8 cellular contexts compared by ENCODE assay signal in the genomic region with DNA sequence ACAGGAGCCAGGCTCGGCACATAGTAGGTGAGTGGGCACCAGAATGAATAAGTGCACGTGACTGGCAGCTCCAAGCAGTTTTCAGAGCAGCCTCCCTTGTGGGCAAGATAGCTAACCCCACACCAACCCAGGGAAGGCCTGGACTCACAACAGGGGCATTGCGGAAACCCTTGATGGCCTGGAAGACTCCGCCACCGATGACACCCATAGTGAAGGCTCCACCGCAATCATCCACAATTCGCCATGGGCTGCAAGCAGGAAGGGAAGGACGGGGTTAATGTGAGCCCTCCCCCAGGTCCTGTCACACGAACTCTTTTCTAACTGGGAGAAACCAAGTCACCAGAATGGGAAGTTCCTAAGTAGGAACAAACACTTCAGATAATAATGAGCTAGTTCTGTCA. TPM values are rescaled to one million over a fixed set of nuclear protein-coding genes. Genes with fewer than 3 reads are reported as not detected.
DNase-seq lines count a peak whose midpoint lies in the region; ATAC-seq and TF ChIP-seq lines count a peak whose summit lies in the region.

No MANE protein-coding gene starts in this region.

- ATAC-seq in GM21619 (IDR thresholded peaks at IDR 0.05; ENCODE audit: unreplicated experiment) (no peak), left lobe of liver (no peak)

- peaks cover 14% of the 10 kb centered on the region for H3K4me1 Mint-ChIP-seq in T-helper 2 cell treated with Interferon-gamma antibody and Interleukin-4, amounts not matched to agents 5 μg/mL and 100 μg/mL, for 36 hours (ENCODE audit: low read depth)

- no peaks in the 10 kb centered on the region for H3K9me3 ChIP-seq in SK-N-MC (ENCODE audit: low read depth, low read length)

- no peak for DNase-seq in T-helper 2 cell treated with Interferon-gamma antibody and Interleukin-4, amounts not matched to agents 5 μg/mL and 100 μg/mL, for 36 hours (ENCODE audit: low spot score)
- no peak for DNase-seq in T-helper 2 cell
- DNase-seq in SK-N-MC (ENCODE audit: low read depth, low spot score), result no peak
- peak; percentile 34 for DNase-seq in fibroblast of mammary gland (ENCODE audit: low read depth)
- DNase-seq in retina, result peak; percentile 50
- no peak for DNase-seq in effector CD8-positive, alpha-beta T cell (lab: John Stamatoyannopoulos, UW)
- DNase-seq in left lobe of liver (ENCODE audit: low spot score), result no peak

- peak overlapping the region; percentile 98 for H3K27ac Mint-ChIP-seq in T-helper 2 cell treated with Interferon-gamma antibody and Interleukin-4, amounts not matched to agents 5 μg/mL and 100 μg/mL, for 36 hours

- no peaks in the 10 kb centered on the region for H3K9me3 Mint-ChIP-seq in T-helper 2 cell treated with Interferon-gamma antibody and Interleukin-4, amounts not matched to agents 5 μg/mL and 100 μg/mL, for 36 hours

- peak overlapping the region; percentile 91 for H3K4me3 ChIP-seq in SK-N-MC
- H3K4me3 ChIP-seq in fibroblast of mammary gland (ENCODE audit: control insufficient read depth, low read depth, low read length), result peak overlapping the region; percentile 80

- H3K36me3 ChIP-seq in SK-N-MC (ENCODE audit: insufficient read depth, low read length), result peaks cover 13% of the 10 kb centered on the region; the same call in 1 of the 2 replicates

- H3K27me3 Mint-ChIP-seq in T-helper 2 cell treated with Interferon-gamma antibody and Interleukin-4, amounts not matched to agents 5 μg/mL and 100 μg/mL, for 36 hours (ENCODE audit: low read depth), result no peaks in the 10 kb centered on the region

- peak overlapping the region; percentile 88 for H3K4me3 Mint-ChIP-seq in T-helper 2 cell treated with Interferon-gamma antibody and Interleukin-4, amounts not matched to agents 5 μg/mL and 100 μg/mL, for 36 hours

- peaks cover 11% of the 10 kb centered on the region for H3K36me3 Mint-ChIP-seq in T-helper 2 cell treated with Interferon-gamma antibody and Interleukin-4, amounts not matched to agents 5 μg/mL and 100 μg/mL, for 36 hours (ENCODE audit: low read depth)

- no peak for TF ChIP-seq CTCF in fibroblast of mammary gland (conservative IDR thresholded peaks at IDR 0.05; ENCODE audit: control insufficient read depth, insufficient read depth, low read depth, low read length)

- H3K9ac ChIP-seq in SK-N-MC (ENCODE audit: insufficient read length), result peak overlapping the region; percentile 87

- peak overlapping the region; percentile 92; the same call in 1 of the 2 replicates for H3K27ac ChIP-seq in SK-N-MC

RNA-seq across cellular contexts. Expression of gene TIMM17B, which starts 1.0 kb away (rescaled TPM):
- 22.8 TPM for total RNA-seq in left lobe of liver

RNA-seq across cellular contexts. Expression of gene PQBP1, which starts 1.1 kb away (rescaled TPM):
- 31.3 TPM for total RNA-seq in left lobe of liver

RNA-seq across cellular contexts. Expression of gene SLC35A2, which starts 14.8 kb away (rescaled TPM):
- 18.7 TPM for total RNA-seq in left lobe of liver

RNA-seq across cellular contexts. Expression of gene PIM2, which starts 22.2 kb away (rescaled TPM):
- total RNA-seq in left lobe of liver, result 3.8 TPM

Comparison
In these comparisons a context has a peak if more than half of its experiments do, and no peak if none do; other contexts are left out.
1. DNase-seq: peak in fibroblast of mammary gland (single experiment) and retina (single experiment); none in T-helper 2 cell treated with Interferon-gamma antibody and Interleukin-4, amounts not matched to agents 5 μg/mL and 100 μg/mL, for 36 hours (single experiment), T-helper 2 cell (0 of 5), SK-N-MC (single experiment), effector CD8-positive, alpha-beta T cell (single experiment) and left lobe of liver (single experiment).